Comparison of ENCODE assay signal across 13 cellular contexts in genomic region chr5:124707516-124707915, GRCh38. TPM values are rescaled to one million over a fixed set of nuclear protein-coding genes. Genes with fewer than 3 reads are reported as not detected.
DNase-seq lines count a peak whose midpoint lies in the region; ATAC-seq, FAIRE-seq and TF ChIP-seq lines count a peak whose summit lies in the region.
"Had no signal": no experiment of that assay in that cellular context is flagged by ENCODE, and none has a peak within 500 bp of the region (broad histone marks: within the 10 kb centered on the region; RNA-seq: fewer than 3 reads in every experiment).

No MANE protein-coding gene starts in this region.

- H3K4me1 ChIP-seq in neural progenitor cell (peaks cover 95% of the 10 kb centered on the region), mucosa of descending colon (ENCODE audit: low read depth) (peaks cover 15% of the 10 kb centered on the region)

- FAIRE-seq in GM12892 (lab: Jason Lieb, UNC), result peak; percentile 72
- FAIRE-seq: K562 had no signal

- H4K20me1 ChIP-seq in neural progenitor cell (ENCODE audit: low read depth), result peaks cover 100% of the 10 kb centered on the region

- CTCF ChIA-PET in WTC11 (lab: Charles Lee), result interaction anchor here (0.6 kb wide), 2 partner anchors 31 to 1836 kb away, joined by 3 to 7 read pairs; no protein-coding TSS in a partner anchor

- H3K36me3 ChIP-seq in neural progenitor cell (no peaks in the 10 kb centered on the region), mucosa of descending colon (ENCODE audit: low read depth) (no peaks in the 10 kb centered on the region)

- H2AFZ ChIP-seq in neural progenitor cell (replicated peaks), result no peak overlapping the region

- ATAC-seq in GM21723 (IDR thresholded peaks at IDR 0.05; ENCODE audit: unreplicated experiment) (peak; percentile 34), WTC11 (peak; percentile 11; the same call in 1 of the 2 replicates), mucosa of descending colon (no peak)
- no peak for ATAC-seq in stimulated activated naive CD8-positive, alpha-beta T cell treated with anti-CD3 and anti-CD28 coated beads, Interleukin-15, amount 100 ng/mL, for 72 hours

- peaks cover 100% of the 10 kb centered on the region for H3K79me2 ChIP-seq in neural progenitor cell (ENCODE audit: low read depth)

- TF ChIP-seq POLR2A in GM12892 (IDR thresholded peaks at IDR 0.05; ENCODE audit: low read depth, low read length), result no peak

- H3K4me1 Mint-ChIP-seq in WTC11 (peaks cover 93% of the 10 kb centered on the region), neural progenitor cell (peaks cover 96% of the 10 kb centered on the region)
- H3K4me1 Mint-ChIP-seq in stimulated activated naive CD8-positive, alpha-beta T cell treated with anti-CD3 and anti-CD28 coated beads, Interleukin-15, amount 100 ng/mL, for 72 hours, result no peaks in the 10 kb centered on the region
- H3K4me1 Mint-ChIP-seq: CD8-positive, alpha-beta memory T cell had no signal

- H3K27me3 ChIP-seq in neural progenitor cell, result no peaks in the 10 kb centered on the region

- peak overlapping the region; percentile 63 for H3K27ac Mint-ChIP-seq in WTC11
- peak overlapping the region; percentile 97 for H3K27ac Mint-ChIP-seq in neural progenitor cell
- H3K27ac Mint-ChIP-seq in stimulated activated naive CD8-positive, alpha-beta T cell treated with anti-CD3 and anti-CD28 coated beads, Interleukin-15, amount 100 ng/mL, for 72 hours, result no peak overlapping the region
- H3K27ac Mint-ChIP-seq: CD8-positive, alpha-beta memory T cell had no signal

- H3K9me3 ChIP-seq in neural progenitor cell (ENCODE audit: low read depth), result no peaks in the 10 kb centered on the region
- H3K9me3 ChIP-seq in mucosa of descending colon, result no peaks in the 10 kb centered on the region

- H3K27ac ChIP-seq in neural progenitor cell, result peak overlapping the region; percentile 35
- H3K27ac ChIP-seq: SK-N-MC had no signal

- peaks cover 48% of the 10 kb centered on the region for H3F3A ChIP-seq in neural progenitor cell (ENCODE audit: low read depth)

- intact Hi-C loops in mucosa of descending colon (cut with DNase I, micrococcal nuclease), result no loop called here

- no peak overlapping the region for H3K9ac ChIP-seq in neural progenitor cell

- no peak for DNase-seq in GM12892 (ENCODE audit: insufficient read length)
- DNase-seq in WTC11 (ENCODE audit: low spot score), result no peak
- DNase-seq in neural progenitor cell (ENCODE audit: low spot score), result no peak
- DNase-seq in mucosa of descending colon, result no peak
- DNase-seq in stimulated activated naive CD8-positive, alpha-beta T cell treated with anti-CD3 and anti-CD28 coated beads, Interleukin-15, amount 100 ng/mL, for 72 hours, result no peak
- no peak for DNase-seq in ureter (ENCODE audit: low spot score)
- no peak for DNase-seq in AG08396 (ENCODE audit: low spot score)
- DNase-seq: activated CD8-positive, alpha-beta memory T cell treated with anti-CD3 and anti-CD28 coated beads for 24 hours; CD8-positive, alpha-beta memory T cell; erythroblast had no signal

- H3K36me3 Mint-ChIP-seq in WTC11 (no peaks in the 10 kb centered on the region; the same call in 1 of the 2 replicates), neural progenitor cell (peaks cover 15% of the 10 kb centered on the region)
- H3K36me3 Mint-ChIP-seq: CD8-positive, alpha-beta memory T cell had no signal

- H3K27me3 Mint-ChIP-seq in WTC11 (ENCODE audit: low read depth) (no peaks in the 10 kb centered on the region; the same call in 1 of the 2 replicates), neural progenitor cell (ENCODE audit: insufficient read depth, low read depth) (peaks cover 8% of the 10 kb centered on the region)
- H3K27me3 Mint-ChIP-seq in stimulated activated naive CD8-positive, alpha-beta T cell treated with anti-CD3 and anti-CD28 coated beads, Interleukin-15, amount 100 ng/mL, for 72 hours, result peaks cover 17% of the 10 kb centered on the region

- H3K4me3 Mint-ChIP-seq in WTC11 (peak overlapping the region; percentile 26), neural progenitor cell (peak overlapping the region; percentile 71)
- no peak overlapping the region for H3K4me3 Mint-ChIP-seq in stimulated activated naive CD8-positive, alpha-beta T cell treated with anti-CD3 and anti-CD28 coated beads, Interleukin-15, amount 100 ng/mL, for 72 hours
- H3K4me3 Mint-ChIP-seq: CD8-positive, alpha-beta memory T cell had no signal

- peak overlapping the region; percentile 73 for H3K4me2 ChIP-seq in neural progenitor cell

- H3K4me3 ChIP-seq in neural progenitor cell (peak overlapping the region; percentile 16), mucosa of descending colon (no peak overlapping the region)
- H3K4me3 ChIP-seq: K562, SK-N-MC had no signal

- H3K9me3 Mint-ChIP-seq in WTC11 (no peaks in the 10 kb centered on the region), neural progenitor cell (peaks cover 2% of the 10 kb centered on the region)
- peaks cover 0 to 7% of the 10 kb centered on the region in 2 donors for H3K9me3 Mint-ChIP-seq in stimulated activated naive CD8-positive, alpha-beta T cell treated with anti-CD3 and anti-CD28 coated beads, Interleukin-15, amount 100 ng/mL, for 72 hours

- TF ChIP-seq CTCF in WTC11 (IDR thresholded peaks at IDR 0.05) (no peak), neural progenitor cell (IDR thresholded peaks at IDR 0.05) (no peak), mucosa of descending colon (IDR thresholded peaks at IDR 0.05) (no peak)

- POLR2A ChIA-PET in WTC11 (lab: Charles Lee), result no interaction called here

TF ChIP-seq in WTC11, 78 proteins besides CTCF, POLR2A, EP300 and RAD21:
- no peak for TF ChIP-seq MXD4 (CRISPR knock-in tag; IDR thresholded peaks at IDR 0.05; ENCODE audit: borderline replicate concordance)
- TF ChIP-seq HMGXB4 (CRISPR knock-in tag; IDR thresholded peaks at IDR 0.05), result no peak
- TF ChIP-seq, protein P1, sequence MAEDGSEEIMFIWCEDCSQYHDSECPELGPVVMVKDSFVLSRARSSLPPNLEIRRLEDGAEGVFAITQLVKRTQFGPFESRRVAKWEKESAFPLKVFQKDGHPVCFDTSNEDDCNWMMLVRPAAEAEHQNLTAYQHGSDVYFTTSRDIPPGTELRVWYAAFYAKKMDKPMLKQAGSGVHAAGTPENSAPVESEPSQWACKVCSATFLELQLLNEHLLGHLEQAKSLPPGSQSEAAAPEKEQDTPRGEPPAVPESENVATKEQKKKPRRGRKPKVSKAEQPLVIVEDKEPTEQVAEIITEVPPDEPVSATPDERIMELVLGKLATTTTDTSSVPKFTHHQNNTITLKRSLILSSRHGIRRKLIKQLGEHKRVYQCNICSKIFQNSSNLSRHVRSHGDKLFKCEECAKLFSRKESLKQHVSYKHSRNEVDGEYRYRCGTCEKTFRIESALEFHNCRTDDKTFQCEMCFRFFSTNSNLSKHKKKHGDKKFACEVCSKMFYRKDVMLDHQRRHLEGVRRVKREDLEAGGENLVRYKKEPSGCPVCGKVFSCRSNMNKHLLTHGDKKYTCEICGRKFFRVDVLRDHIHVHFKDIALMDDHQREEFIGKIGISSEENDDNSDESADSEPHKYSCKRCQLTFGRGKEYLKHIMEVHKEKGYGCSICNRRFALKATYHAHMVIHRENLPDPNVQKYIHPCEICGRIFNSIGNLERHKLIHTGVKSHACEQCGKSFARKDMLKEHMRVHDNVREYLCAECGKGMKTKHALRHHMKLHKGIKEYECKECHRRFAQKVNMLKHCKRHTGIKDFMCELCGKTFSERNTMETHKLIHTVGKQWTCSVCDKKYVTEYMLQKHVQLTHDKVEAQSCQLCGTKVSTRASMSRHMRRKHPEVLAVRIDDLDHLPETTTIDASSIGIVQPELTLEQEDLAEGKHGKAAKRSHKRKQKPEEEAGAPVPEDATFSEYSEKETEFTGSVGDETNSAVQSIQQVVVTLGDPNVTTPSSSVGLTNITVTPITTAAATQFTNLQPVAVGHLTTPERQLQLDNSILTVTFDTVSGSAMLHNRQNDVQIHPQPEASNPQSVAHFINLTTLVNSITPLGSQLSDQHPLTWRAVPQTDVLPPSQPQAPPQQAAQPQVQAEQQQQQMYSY (CRISPR knock-in tag; IDR thresholded peaks at IDR 0.05), result no peak
- TF ChIP-seq EMX1 (CRISPR knock-in tag; IDR thresholded peaks at IDR 0.05), result no peak
- TF ChIP-seq ATF2 (CRISPR knock-in tag; IDR thresholded peaks at IDR 0.05; ENCODE audit: borderline replicate concordance, low read depth), result no peak

RNA-seq across cellular contexts. Expression of gene ZNF608, which starts 38.9 kb away (rescaled TPM):
- polyA plus RNA-seq in GM12892 (2012; ENCODE audit: missing spikeins), result 12.9 TPM
- 40.6 to 44.4 TPM (median 43.8 TPM) in 3 replicates for total RNA-seq in WTC11 (2021)
- total RNA-seq in neural progenitor cell (ENCODE audit: low replicate concordance), result 168 and 213 TPM in 2 replicates
- total RNA-seq in mucosa of descending colon, result 10 to 100 TPM; 19.7 to 32.3 (median 27.2) TPM
- total RNA-seq in ureter, result 29.6 TPM
- total RNA-seq: CD8-positive, alpha-beta memory T cell had no signal
- polyA plus RNA-seq: CD8-positive, alpha-beta memory T cell had no signal

Comparison
In these comparisons a context has a peak if more than half of its experiments do, and no peak if none do; other contexts are left out.
1. ATAC-seq: peak in GM21723 (single experiment) and WTC11 (single experiment); none in mucosa of descending colon (single experiment) and stimulated activated naive CD8-positive, alpha-beta T cell treated with anti-CD3 and anti-CD28 coated beads, Interleukin-15, amount 100 ng/mL, for 72 hours (single experiment).
2. H3K27ac Mint-ChIP-seq: peak in WTC11 (single experiment) and neural progenitor cell (single experiment); none in stimulated activated naive CD8-positive, alpha-beta T cell treated with anti-CD3 and anti-CD28 coated beads, Interleukin-15, amount 100 ng/mL, for 72 hours (0 of 2).
3. H3K4me3 Mint-ChIP-seq: peak in WTC11 (single experiment) and neural progenitor cell (single experiment); none in stimulated activated naive CD8-positive, alpha-beta T cell treated with anti-CD3 and anti-CD28 coated beads, Interleukin-15, amount 100 ng/mL, for 72 hours (0 of 2).